In genomic region chr20:64069614-64070243, GRCh38 we compare ENCODE assay signal across 9 cellular contexts. TPM values are rescaled to one million over a fixed set of nuclear protein-coding genes. Genes with fewer than 3 reads are reported as not detected.
DNase-seq lines count a peak whose midpoint lies in the region; ATAC-seq and TF ChIP-seq lines count a peak whose summit lies in the region.
"Had no signal": no experiment of that assay in that cellular context is flagged by ENCODE, and none has a peak within 500 bp of the region (broad histone marks: within the 10 kb centered on the region; RNA-seq: fewer than 3 reads in every experiment).

No MANE protein-coding gene starts in this region.

- no peaks in the 10 kb centered on the region for H3K36me3 Mint-ChIP-seq in type B pancreatic cell
- H3K36me3 Mint-ChIP-seq in activated CD4-positive, alpha-beta T cell treated with anti-CD3 and anti-CD28 coated beads, Interleukin-2, amount 10 ng/mL, durations not matched to agents 7 days and 5 days (ENCODE audit: low read depth): peaks cover 20% of the 10 kb centered on the region

- H3K4me1 ChIP-seq in SJSA1 (replicated peaks): peaks cover 65% of the 10 kb centered on the region

- H3K4me1 Mint-ChIP-seq in type B pancreatic cell (ENCODE audit: unreplicated experiment): peaks cover 5% of the 10 kb centered on the region
- H3K4me1 Mint-ChIP-seq in activated CD4-positive, alpha-beta T cell treated with anti-CD3 and anti-CD28 coated beads, Interleukin-2, amount 10 ng/mL, durations not matched to agents 7 days and 5 days: peaks cover 58% of the 10 kb centered on the region

- intact Hi-C loops in Right ventricle myocardium inferior (cut with DNase I): no loop called here
- intact Hi-C loops in Right ventricle myocardium superior (cut with DNase I): no loop called here

- no peak overlapping the region for H3K4me3 ChIP-seq in SJSA1

- H3K9me3 Mint-ChIP-seq in type B pancreatic cell: no peaks in the 10 kb centered on the region
- H3K9me3 Mint-ChIP-seq in activated CD4-positive, alpha-beta T cell treated with anti-CD3 and anti-CD28 coated beads, Interleukin-2, amount 10 ng/mL, durations not matched to agents 7 days and 5 days: no peaks in the 10 kb centered on the region

- H3K27ac Mint-ChIP-seq in type B pancreatic cell: no peak overlapping the region
- H3K27ac Mint-ChIP-seq in activated CD4-positive, alpha-beta T cell treated with anti-CD3 and anti-CD28 coated beads, Interleukin-2, amount 10 ng/mL, durations not matched to agents 7 days and 5 days: no peak overlapping the region

- CTCF ChIA-PET in activated CD4-positive, alpha-beta T cell treated with anti-CD3 and anti-CD28 coated beads, Interleukin-2, amount 10 ng/mL, durations not matched to agents 7 days and 5 days (lab: Charles Lee): interaction anchor here (0.9 to 2.8 kb wide), 6 partner anchors 10 to 89 kb away, joined by 3 to 11 read pairs (median 6); partner anchors contain the start of genes OPRL1, PRPF6 and RGS19

- peak; percentile 89 for TF ChIP-seq CTCF in type B pancreatic cell (conservative IDR thresholded peaks at IDR 0.05)

- ATAC-seq in Right ventricle myocardium inferior (no peak), Right ventricle myocardium superior (ENCODE audit: poor library complexity) (no peak)

- no peaks in the 10 kb centered on the region for H3K9me3 ChIP-seq in SJSA1 (replicated peaks)

- POLR2A ChIA-PET in activated CD4-positive, alpha-beta T cell treated with anti-CD3 and anti-CD28 coated beads, Interleukin-2, amount 10 ng/mL, durations not matched to agents 7 days and 5 days (lab: Charles Lee): no interaction called here

- peaks cover 79% of the 10 kb centered on the region for H3K36me3 ChIP-seq in SJSA1

- no peak overlapping the region for H3K4me3 Mint-ChIP-seq in type B pancreatic cell
- no peak overlapping the region for H3K4me3 Mint-ChIP-seq in activated CD4-positive, alpha-beta T cell treated with anti-CD3 and anti-CD28 coated beads, Interleukin-2, amount 10 ng/mL, durations not matched to agents 7 days and 5 days

- H3K27me3 Mint-ChIP-seq in type B pancreatic cell: no peaks in the 10 kb centered on the region
- no peaks in the 10 kb centered on the region for H3K27me3 Mint-ChIP-seq in activated CD4-positive, alpha-beta T cell treated with anti-CD3 and anti-CD28 coated beads, Interleukin-2, amount 10 ng/mL, durations not matched to agents 7 days and 5 days

- peak; percentile 50 for DNase-seq in Right ventricle myocardium inferior (ENCODE audit: missing footprints)
- DNase-seq in Right ventricle myocardium superior: no peak
- peak; percentile 79 to 88 for DNase-seq in SJSA1 (ENCODE audit: low read depth in 1 of 2, low spot score in 2 of 2)
- DNase-seq in germinal center (ENCODE audit: low spot score): peak; percentile 58
- DNase-seq in type B pancreatic cell (ENCODE audit: extremely low spot score, unreplicated experiment): no peak
- no peak for DNase-seq in GF-D8 (lab: John Stamatoyannopoulos, UW)
- no peak for DNase-seq in superior temporal gyrus (ENCODE audit: extremely low spot score)
- no peak for DNase-seq in activated CD4-positive, alpha-beta T cell treated with anti-CD3 and anti-CD28 coated beads, Interleukin-2, amount 10 ng/mL, durations not matched to agents 7 days and 5 days

- H3K27me3 ChIP-seq in SJSA1 (replicated peaks): no peaks in the 10 kb centered on the region

- peak overlapping the region; percentile 33; the same call in 1 of the 2 replicates for H3K27ac ChIP-seq in SJSA1

RNA-seq across cellular contexts. Expression of gene TCEA2, which starts 6.7 kb away (rescaled TPM):
- total RNA-seq in Right ventricle myocardium inferior (39.0 TPM), Right ventricle myocardium superior (34.6 TPM), type B pancreatic cell (ENCODE audit: low replicate concordance) (33.4 and 73.3 TPM in 2 replicates)
- 120 and 139 TPM in 2 replicates for total RNA-seq in SJSA1 (2014; rRNA removed; shearing (Covaris generic))
- total RNA-seq in activated CD4-positive, alpha-beta T cell treated with anti-CD3 and anti-CD28 coated beads, Interleukin-2, amount 10 ng/mL, durations not matched to agents 7 days and 5 days: 10 to 100 TPM; 47.6 to 57.9 TPM

RNA-seq across cellular contexts. Expression of gene RGS19, which starts 9.6 kb away (rescaled TPM):
- total RNA-seq in Right ventricle myocardium inferior (6.6 TPM), Right ventricle myocardium superior (6.7 TPM), type B pancreatic cell (ENCODE audit: low replicate concordance) (8.4 and 9.5 TPM in 2 replicates)
- total RNA-seq in SJSA1 (2014; rRNA removed; shearing (Covaris generic)): 18.5 and 21.3 TPM in 2 replicates
- 100 to 1,000 TPM; 105 to 107 TPM for total RNA-seq in activated CD4-positive, alpha-beta T cell treated with anti-CD3 and anti-CD28 coated beads, Interleukin-2, amount 10 ng/mL, durations not matched to agents 7 days and 5 days

RNA-seq across cellular contexts. Expression of gene OPRL1, which starts 10.2 kb away (rescaled TPM):
- total RNA-seq in Right ventricle myocardium inferior: 0.49 TPM
- 0.75 TPM for total RNA-seq in Right ventricle myocardium superior
- 0.09 and 0.16 TPM in 2 replicates for total RNA-seq in SJSA1 (2014; rRNA removed; shearing (Covaris generic))
- 0.50 and 1.9 TPM in 2 replicates for total RNA-seq in type B pancreatic cell (ENCODE audit: low replicate concordance)
- 1 to 10 TPM; 1.6 TPM for total RNA-seq in activated CD4-positive, alpha-beta T cell treated with anti-CD3 and anti-CD28 coated beads, Interleukin-2, amount 10 ng/mL, durations not matched to agents 7 days and 5 days

RNA-seq across cellular contexts. Expression of gene LKAAEAR1, which starts 14.5 kb away (rescaled TPM):
- total RNA-seq in Right ventricle myocardium inferior: not detected
- total RNA-seq in Right ventricle myocardium superior: not detected
- 0.24 and 6.6 TPM in 2 replicates for total RNA-seq in SJSA1 (2014; rRNA removed; shearing (Covaris generic))
- not detected in 2 replicates for total RNA-seq in type B pancreatic cell (ENCODE audit: low replicate concordance)
- total RNA-seq in activated CD4-positive, alpha-beta T cell treated with anti-CD3 and anti-CD28 coated beads, Interleukin-2, amount 10 ng/mL, durations not matched to agents 7 days and 5 days: under 1 TPM; 0.44 to 0.89 TPM

RNA-seq across cellular contexts. Expression of gene SOX18, which starts 20.3 kb away (rescaled TPM):
- total RNA-seq in Right ventricle myocardium inferior: 38.4 TPM
- 34.3 TPM for total RNA-seq in Right ventricle myocardium superior
- 61.7 and 70.0 TPM in 2 replicates for total RNA-seq in SJSA1 (2014; rRNA removed; shearing (Covaris generic))
- total RNA-seq in type B pancreatic cell (ENCODE audit: low replicate concordance): 0.72 and 1.2 TPM in 2 replicates
- total RNA-seq in activated CD4-positive, alpha-beta T cell treated with anti-CD3 and anti-CD28 coated beads, Interleukin-2, amount 10 ng/mL, durations not matched to agents 7 days and 5 days: under 1 TPM; 0.10 to 0.15 TPM
- total RNA-seq: myocyte had no signal

Comparison
In these comparisons a context has a peak if more than half of its experiments do, and no peak if none do; other contexts are left out.
1. DNase-seq: peak in Right ventricle myocardium inferior (single experiment), SJSA1 (2 of 2) and germinal center (single experiment); none in Right ventricle myocardium superior (single experiment), type B pancreatic cell (single experiment), GF-D8 (single experiment), superior temporal gyrus (single experiment) and activated CD4-positive, alpha-beta T cell treated with anti-CD3 and anti-CD28 coated beads, Interleukin-2, amount 10 ng/mL, durations not matched to agents 7 days and 5 days (single experiment).